ENCODE assay signal across 8 cellular contexts in genomic region chr3:25782938-25783660, GRCh38. TPM values are rescaled to one million over a fixed set of nuclear protein-coding genes. Genes with fewer than 3 reads are reported as not detected.
DNase-seq lines count a peak whose midpoint lies in the region; ATAC-seq and TF ChIP-seq lines count a peak whose summit lies in the region.

NGLY1 (minus strand) TSS chr3:25783443; CDS start chr3:25783390, 53 bp downstream.

- no peaks in the 10 kb centered on the region for H3K27me3 ChIP-seq in mammary epithelial cell (ENCODE audit: insufficient read depth, low read length)

- H3K4me3 Mint-ChIP-seq in immature natural killer cell = peak within 1 kb of the TSS; percentile 89 to 95 (median 92)

- peaks cover 38% of the 10 kb centered on the region for H3K79me2 ChIP-seq in mammary epithelial cell (ENCODE audit: insufficient read depth, low read length)

- no TSS peak for BruUV-seq in mammary epithelial cell (replicated peaks; lab: Mats Ljungman, UMichigan)

- peak within 1 kb of the TSS; percentile 65 for H3K9ac ChIP-seq in mammary epithelial cell (ENCODE audit: insufficient read depth, low read length)

- peak within 1 kb of the TSS; percentile 97 for H2AFZ ChIP-seq in mammary epithelial cell (ENCODE audit: low read depth, low read length)

- H3K27me3 Mint-ChIP-seq in immature natural killer cell (ENCODE audit: low read depth in 3 of 3) = peaks cover 0 to 18% (median 0%) of the 10 kb centered on the region in 3 donors

- intact Hi-C loops in mammary epithelial cell (cut with micrococcal nuclease) = loop anchor here (2.0 to 5.0 kb wide), 2 partner anchors 36 to 118 kb away; partner anchors contain the start of gene TOP2B

- CTCF ChIA-PET in mammary epithelial cell (lab: Charles Lee; ENCODE audit: low non-redundant PET) = interaction anchor here (0.6 kb wide), 1 partner anchor 70 kb away, joined by 3 read pairs; no protein-coding TSS in a partner anchor

- H3K4me3 ChIP-seq in WI38 (ENCODE audit: low read depth, low read length) (peak within 1 kb of the TSS; percentile 88), mammary epithelial cell (replicated peaks in 1 of 3; ENCODE audit: insufficient read depth in 1 of 3, low read depth in 2 of 3, low read length in 3 of 3) (peak within 1 kb of the TSS; percentile 84 to 95 (median 95))

- peaks cover 15% of the 10 kb centered on the region for H3K4me1 ChIP-seq in mammary epithelial cell (ENCODE audit: insufficient read depth, low read length)

- in situ Hi-C loops in mammary epithelial cell (cut with MboI; ENCODE audit: low sequenced_read_pairs in 2 of 2) = no loop called here

- no peaks in the 10 kb centered on the region for H4K20me1 ChIP-seq in mammary epithelial cell (ENCODE audit: insufficient read depth, low read length)

- WGBS in mammary epithelial cell (ENCODE audit: low coverage, missing lambda C conversion rate) = under 1% methylated on average over 13 of the region's 72 CpGs

- ATAC-seq in HG02973 (IDR thresholded peaks at IDR 0.05; ENCODE audit: unreplicated experiment) = peak; percentile 73

- no peaks in the 10 kb centered on the region for H3K9me3 ChIP-seq in mammary epithelial cell (replicated peaks; ENCODE audit: insufficient read depth, low read length)

- H3K4me2 ChIP-seq in mammary epithelial cell (ENCODE audit: insufficient read depth, low read depth, low read length) = peak within 1 kb of the TSS; percentile 96

- peak within 1 kb of the TSS; percentile 85 to 93 (median 92) for H3K27ac Mint-ChIP-seq in immature natural killer cell

- DNase-seq in NCI-H2081 (lab: John Stamatoyannopoulos, UW) (peak; percentile 78), NCI-H2081 treated with DMSO at 0.1 percent for 48 hours (lab: John Stamatoyannopoulos, UW) (no peak), NCI-H2171 treated with DMSO at 0.1 percent for 48 hours (lab: John Stamatoyannopoulos, UW) (peak; percentile 51), mammary epithelial cell (peak; percentile 77), immature natural killer cell (peak; percentile 84 to 85 (median 84)), smooth muscle cell of the brain vasculature (ENCODE audit: low read depth, low spot score) (peak; percentile 39)

- H3K36me3 ChIP-seq in mammary epithelial cell (ENCODE audit: insufficient read depth, low read length) = no peaks in the 10 kb centered on the region

- TF ChIP-seq CTCF in WI38 (IDR thresholded peaks at IDR 0.05; ENCODE audit: low read depth, low read length) = no peak
- TF ChIP-seq CTCF in mammary epithelial cell (conservative IDR thresholded peaks at IDR 0.05 in 1 of 2, IDR thresholded peaks at IDR 0.05 in 1 of 2; ENCODE audit: extremely low read depth in 1 of 2, insufficient read depth in 1 of 2, low read depth in 1 of 2, low read length in 2 of 2) = no peak

- H3K27ac ChIP-seq in mammary epithelial cell (ENCODE audit: insufficient read depth, low read depth, low read length) = peak within 1 kb of the TSS; percentile 66

- dilution Hi-C loops in mammary epithelial cell (cut with HindIII; ENCODE audit: low sequenced_read_pairs) = no loop called here

- no peaks in the 10 kb centered on the region for H3K9me3 Mint-ChIP-seq in immature natural killer cell

- peaks cover 0 to under 1% (median 0%) of the 10 kb centered on the region in 3 donors for H3K36me3 Mint-ChIP-seq in immature natural killer cell

- H3K4me1 Mint-ChIP-seq in immature natural killer cell = peaks cover 38 to 54% of the 10 kb centered on the region in 2 donors

RNA-seq across cellular contexts. Expression of gene NGLY1, which starts in this region (rescaled TPM):
- total RNA-seq in mammary epithelial cell = 10 to 100 TPM; 23.3 to 30.9 TPM
- polyA plus RNA-seq in mammary epithelial cell (6.6 TPM), immature natural killer cell (10 to 100 TPM; 39.4 to 62.3 (median 55.7) TPM)
- 12.2 TPM for polyA minus RNA-seq in mammary epithelial cell
